ENCODE assay signal across 8 cellular contexts in the genomic region with DNA sequence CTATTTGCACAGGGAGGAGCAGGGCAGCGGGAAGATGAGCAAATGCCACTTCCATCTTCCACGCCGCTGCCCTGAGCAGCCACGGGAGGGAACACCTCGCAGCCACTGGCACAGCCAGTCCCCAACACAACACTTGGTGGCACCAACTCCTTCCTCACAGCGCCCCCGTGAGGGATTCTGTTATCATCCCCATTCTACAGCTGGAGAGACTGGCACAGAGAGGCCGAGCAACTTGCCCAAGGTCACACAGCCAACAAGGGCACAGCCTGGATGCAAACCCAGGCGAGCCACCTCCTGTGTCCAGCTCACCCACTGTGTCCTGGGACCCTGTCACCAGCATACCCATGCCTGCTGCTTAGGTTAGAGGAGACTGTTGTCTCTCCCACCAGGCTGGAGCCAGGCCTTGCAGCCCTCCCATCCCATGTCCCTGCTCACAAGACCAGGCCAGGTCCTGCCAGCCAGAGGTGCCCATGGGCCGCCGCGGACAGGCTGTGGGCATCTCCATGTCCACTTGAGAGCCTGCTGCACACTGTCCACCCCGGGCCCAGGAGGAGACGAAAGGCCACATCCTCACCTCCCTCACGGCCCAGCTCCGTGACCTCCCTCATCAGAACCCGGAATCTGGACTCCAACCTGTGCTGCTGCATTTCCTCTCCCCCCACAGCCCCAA. TPM values are rescaled to one million over a fixed set of nuclear protein-coding genes. Genes with fewer than 3 reads are reported as not detected.
DNase-seq lines count a peak whose midpoint lies in the region; ATAC-seq and TF ChIP-seq lines count a peak whose summit lies in the region.

No MANE protein-coding gene starts in this region.

- no peaks in the 10 kb centered on the region for H3K36me3 ChIP-seq in PC-3 (ENCODE audit: low read depth, low read length)
- H3K36me3 ChIP-seq in esophagus (ENCODE audit: control insufficient read depth in 2 of 2, insufficient read depth in 2 of 2, low read length in 1 of 2), result peaks cover 0 to 2% of the 10 kb centered on the region in 2 donors

- H3K9me3 ChIP-seq in PC-3 (ENCODE audit: low read length) (no peaks in the 10 kb centered on the region), esophagus (ENCODE audit: control insufficient read depth in 2 of 2, insufficient read depth in 1 of 2, low read depth in 1 of 2, low read length in 1 of 2) (no peaks in the 10 kb centered on the region)

- ATAC-seq in PC-3 (no peak), GM21390 (IDR thresholded peaks at IDR 0.05; ENCODE audit: unreplicated experiment) (no peak)

- no peak overlapping the region for H3K9ac ChIP-seq in PC-3 (ENCODE audit: low read length)

- BruUV-seq in PC-3 (replicated peaks; lab: Mats Ljungman, UMichigan), result no TSS peak

- DNase-seq in DMS53 (lab: John Stamatoyannopoulos, UW) (peak; percentile 45), DMS53 treated with DMSO at 0.1 percent for 48 hours (lab: John Stamatoyannopoulos, UW; ENCODE audit: unreplicated experiment) (no peak), PC-3 (peak; percentile 22), AG08396 (ENCODE audit: low spot score) (no peak)
- no peak for DNase-seq in activated effector memory CD4-positive, alpha-beta T cell treated with anti-CD3 and anti-CD28 coated beads, Interleukin-2, amount 50 U/mL, for 16 hours

- H3K9me2 ChIP-seq in PC-3 (replicated peaks; ENCODE audit: low read length), result no peaks in the 10 kb centered on the region

- POLR2A ChIA-PET in PC-3 (lab: Charles Lee; ENCODE audit: unreplicated experiment), result no interaction called here

- no peaks in the 10 kb centered on the region for H3K27me3 ChIP-seq in PC-3 (ENCODE audit: low read length)
- H3K27me3 ChIP-seq in esophagus (ENCODE audit: control insufficient read depth in 1 of 2, insufficient read depth in 2 of 2, low read length in 2 of 2), result no peaks in the 10 kb centered on the region

- H3K27ac ChIP-seq in PC-3 (ENCODE audit: low read length), result no peak overlapping the region
- H3K27ac ChIP-seq in esophagus (ENCODE audit: low read depth in 2 of 2, low read length in 1 of 2), result peak overlapping the region; percentile 49 to 76
- peak overlapping the region in 12 of 21 experiments; percentile 4 to 73 (median 36) for H3K27ac ChIP-seq in skin epidermis

- TF ChIP-seq CTCF in PC-3 (conservative IDR thresholded peaks at IDR 0.05; ENCODE audit: low read depth, low read length), result peak; percentile 52

- H3K4me1 ChIP-seq in PC-3 (ENCODE audit: insufficient read depth, low read length), result peaks cover 35% of the 10 kb centered on the region
- peaks cover 9 to 42% of the 10 kb centered on the region in 2 donors for H3K4me1 ChIP-seq in esophagus (ENCODE audit: control insufficient read depth in 2 of 2, insufficient read depth in 2 of 2, low read length in 1 of 2)

- CTCF ChIA-PET in PC-3 (lab: Charles Lee), result no interaction called here

- H3F3A ChIP-seq in PC-3 (ENCODE audit: low read length, unreplicated experiment), result no peaks in the 10 kb centered on the region

- intact Hi-C loops in PC-3 (cut with micrococcal nuclease), result no loop called here

- no peak overlapping the region for H3K4me2 ChIP-seq in PC-3 (ENCODE audit: low read length)

- H2AFZ ChIP-seq in PC-3 (ENCODE audit: low read length), result no peak overlapping the region

- H3K79me2 ChIP-seq in PC-3 (ENCODE audit: low read length), result peaks cover 84% of the 10 kb centered on the region

- no peak overlapping the region for H3K4me3 ChIP-seq in PC-3 (ENCODE audit: low read length)
- no peak overlapping the region for H3K4me3 ChIP-seq in esophagus (ENCODE audit: low read depth in 1 of 2, low read length in 2 of 2)
- no peak overlapping the region for H3K4me3 ChIP-seq in skin epidermis

- H4K20me1 ChIP-seq in PC-3 (ENCODE audit: low read length), result peaks cover 16% of the 10 kb centered on the region; the same call in 1 of the 2 replicates

- 72 to 73% methylated on average over 17 of the region's 17 CpGs for whole genome bisulfite sequencing in esophagus, 2 donors

RNA-seq across cellular contexts. Expression of a gene that starts 57.0 kb away (rescaled TPM):
- total RNA-seq in PC-3 (2014; rRNA removed), result 117 and 218 TPM in 2 replicates
- polyA plus RNA-seq in esophagus, result 10 to 100 TPM; 22.9 to 48.1 TPM

Comparison
In these comparisons a context has a peak if more than half of its experiments do, and no peak if none do; other contexts are left out.
1. DNase-seq: peak in DMS53 (single experiment) and PC-3 (single experiment); none in DMS53 treated with DMSO at 0.1 percent for 48 hours (single experiment), AG08396 (single experiment) and activated effector memory CD4-positive, alpha-beta T cell treated with anti-CD3 and anti-CD28 coated beads, Interleukin-2, amount 50 U/mL, for 16 hours (single experiment).